Comparison of ENCODE assay signal across 1 cellular context in the genomic region with DNA sequence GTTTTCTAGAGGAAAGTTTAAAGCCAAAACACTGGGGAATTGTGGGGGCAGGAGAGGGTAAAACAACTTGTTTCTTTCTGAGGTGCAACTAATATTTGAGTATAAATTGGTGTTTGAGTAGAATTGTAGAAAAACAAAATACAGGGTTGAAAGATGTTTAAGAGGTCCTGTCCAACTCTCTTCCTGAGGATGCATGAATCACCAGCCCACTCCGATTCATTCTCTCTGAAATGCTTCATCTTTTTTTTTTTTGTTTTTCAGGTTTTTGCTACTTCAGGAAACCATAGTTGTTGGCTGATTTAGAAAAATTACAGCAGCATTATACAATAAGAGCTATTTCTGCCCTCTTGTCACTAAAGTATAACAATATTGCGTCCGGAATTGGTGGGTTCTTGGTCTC.
TF ChIP-seq lines count a peak whose summit lies in the region.

No MANE protein-coding gene starts in this region.

TF ChIP-seq in IMR-90, 13 proteins besides CTCF, POLR2A, EP300 and RAD21 (continued from another document):
- TF ChIP-seq, protein P1, sequence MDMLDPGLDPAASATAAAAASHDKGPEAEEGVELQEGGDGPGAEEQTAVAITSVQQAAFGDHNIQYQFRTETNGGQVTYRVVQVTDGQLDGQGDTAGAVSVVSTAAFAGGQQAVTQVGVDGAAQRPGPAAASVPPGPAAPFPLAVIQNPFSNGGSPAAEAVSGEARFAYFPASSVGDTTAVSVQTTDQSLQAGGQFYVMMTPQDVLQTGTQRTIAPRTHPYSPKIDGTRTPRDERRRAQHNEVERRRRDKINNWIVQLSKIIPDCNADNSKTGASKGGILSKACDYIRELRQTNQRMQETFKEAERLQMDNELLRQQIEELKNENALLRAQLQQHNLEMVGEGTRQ (IDR thresholded peaks at IDR 0.05; ENCODE audit: low read depth, low read length) = no peak
- TF ChIP-seq NFE2L2 (IDR thresholded peaks at IDR 0.05; ENCODE audit: low read depth, low read length) = no peak
- no peak for TF ChIP-seq RCOR1 (IDR thresholded peaks at IDR 0.05; ENCODE audit: insufficient replicate concordance, low read length)
- no peak for TF ChIP-seq FOS (IDR thresholded peaks at IDR 0.05; ENCODE audit: low read depth, low read length)
- TF ChIP-seq RFX5 (IDR thresholded peaks at IDR 0.05; ENCODE audit: low read depth, low read length) = no peak
- no peak for TF ChIP-seq MAFK (IDR thresholded peaks at IDR 0.05; ENCODE audit: low read depth, low read length)
- TF ChIP-seq BHLHE40 (IDR thresholded peaks at IDR 0.05; ENCODE audit: low read depth, low read length) = no peak
TF ChIP-seq in IMR-90: peak in this region for 0.
